In the genomic region with DNA sequence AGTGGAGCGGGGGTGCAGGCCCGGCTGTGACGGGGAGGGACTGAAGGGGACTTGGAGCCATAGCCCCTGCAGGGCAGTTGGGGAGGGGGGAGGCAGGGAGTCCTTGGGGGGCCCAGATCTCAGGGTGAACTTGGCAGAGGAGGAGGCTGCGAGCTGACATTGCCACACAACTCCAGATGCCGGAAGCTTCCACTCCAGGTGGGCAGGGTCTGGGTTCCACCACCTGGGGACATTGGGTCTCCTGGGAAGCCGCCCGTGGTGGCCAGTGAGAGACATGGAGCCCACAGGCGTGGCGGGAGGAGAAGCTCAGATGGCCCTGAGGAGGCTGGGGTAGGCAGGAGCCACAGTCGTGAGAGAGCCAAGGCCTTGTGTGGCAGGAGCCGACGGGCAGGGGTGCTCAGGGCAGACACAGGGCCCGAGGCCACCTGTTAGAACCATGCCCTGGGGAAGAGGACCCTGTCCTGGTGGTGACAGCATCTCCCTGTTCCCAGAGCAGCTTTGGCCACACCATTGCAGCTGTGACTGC, we compare ENCODE assay signal across 18 cellular contexts. TPM values are rescaled to one million over a fixed set of nuclear protein-coding genes. Genes with fewer than 3 reads are reported as not detected.
A peak's percentile ranks its signal among the peaks of the same experiment; 100 is the strongest.
DNase-seq lines count a peak whose midpoint lies in the region; ATAC-seq, FAIRE-seq and TF ChIP-seq lines count a peak whose summit lies in the region.
"Had no signal": no experiment of that assay in that cellular context is flagged by ENCODE, and none has a peak within 500 bp of the region (broad histone marks: within the 10 kb centered on the region; RNA-seq: fewer than 3 reads in every experiment).

No MANE protein-coding gene starts in this region.

- H3K9me3 ChIP-seq in A549 (no peaks in the 10 kb centered on the region), PC-9 (ENCODE audit: insufficient read depth, low read depth) (no peaks in the 10 kb centered on the region), neural progenitor cell (ENCODE audit: low read depth) (no peaks in the 10 kb centered on the region)
- H3K9me3 ChIP-seq in BLaER1 treated with 17β-estradiol and CSF1 and Interleukin-3, amounts not matched to agents 10 nM and 100 nM (replicated peaks in 1 of 11), result no peaks in the 10 kb centered on the region
- H3K9me3 ChIP-seq: breast epithelium, pancreas, thyroid gland had no signal

- H3K27ac ChIP-seq in A549 (peak overlapping the region; percentile 63 to 69; a peak in 4 of 6 replicates), PC-9 (no peak overlapping the region), neural progenitor cell (no peak overlapping the region)
- H3K27ac ChIP-seq in BLaER1 treated with 17β-estradiol and CSF1 and Interleukin-3, amounts not matched to agents 10 nM and 100 nM, result no peak overlapping the region
- H3K27ac ChIP-seq: breast epithelium, pancreas, thyroid gland had no signal

- no peaks in the 10 kb centered on the region for H3K79me2 ChIP-seq in PC-9 (ENCODE audit: low read depth)
- H3K79me2 ChIP-seq in neural progenitor cell (ENCODE audit: low read depth), result no peaks in the 10 kb centered on the region

- no peak overlapping the region for H3K4me3 ChIP-seq in A549
- H3K4me3 ChIP-seq in BLaER1 treated with 17β-estradiol and CSF1 and Interleukin-3, amounts not matched to agents 10 nM and 100 nM, result no peak overlapping the region
- no peak overlapping the region for H3K4me3 ChIP-seq in PC-9
- no peak overlapping the region for H3K4me3 ChIP-seq in neural progenitor cell
- H3K4me3 ChIP-seq: pancreas, thyroid gland had no signal

- 0 out of 22 replicates have a peak, but pooled peaks cover 0 to 6% (median 0%) of the 10 kb centered on the region in 11 experiments for H4K20me1 ChIP-seq in BLaER1 treated with 17β-estradiol and CSF1 and Interleukin-3, amounts not matched to agents 10 nM and 100 nM
- H4K20me1 ChIP-seq in PC-9 (ENCODE audit: insufficient read depth) (no peaks in the 10 kb centered on the region), neural progenitor cell (ENCODE audit: low read depth) (no peaks in the 10 kb centered on the region)

- WGBS in A549 (ENCODE audit: missing lambda C conversion rate), result 65% methylated on average over 12 of the region's 13 CpGs

- no peak overlapping the region for H3K27ac Mint-ChIP-seq in neural progenitor cell
- H3K27ac Mint-ChIP-seq in activated naive CD4-positive, alpha-beta T cell treated with anti-CD3 and anti-CD28 coated beads for 36 hours, result no peak overlapping the region
- H3K27ac Mint-ChIP-seq: activated B cell treated with CpG ODN at 0.5 μM for 24 hours; activated CD4-positive, alpha-beta memory T cell treated with anti-CD3 and anti-CD28 coated beads for 36 hours; CD8-positive, alpha-beta T cell; natural killer cell treated with Interleukin-12 subunit alpha and Interleukin-12 subunit beta and Interleukin-15 and Interleukin-18, amount 100 ng/mL, for 72 hours had no signal

- H3K27me3 ChIP-seq in BLaER1 treated with 17β-estradiol and CSF1 and Interleukin-3, amounts not matched to agents 10 nM and 100 nM, result 0 out of 22 replicates have a peak, but pooled peaks cover 0 to 5% (median 0%) of the 10 kb centered on the region in 11 experiments
- H3K27me3 ChIP-seq in PC-9 (ENCODE audit: insufficient read depth, low read depth) (peaks cover 17% of the 10 kb centered on the region; the same call in 1 of the 2 replicates), neural progenitor cell (no peaks in the 10 kb centered on the region)
- H3K27me3 ChIP-seq: breast epithelium, pancreas, thyroid gland had no signal

- no peak for TF ChIP-seq CTCF in A549 (IDR thresholded peaks at IDR 0.05)
- no peak for TF ChIP-seq CTCF in PC-9 (conservative IDR thresholded peaks at IDR 0.05)
- no peak for TF ChIP-seq CTCF in neural progenitor cell (IDR thresholded peaks at IDR 0.05)

- BruUV-seq in PC-9 (replicated peaks; lab: Mats Ljungman, UMichigan), result no TSS peak

- no peaks in the 10 kb centered on the region for H3K36me3 ChIP-seq in BLaER1 treated with 17β-estradiol and CSF1 and Interleukin-3, amounts not matched to agents 10 nM and 100 nM
- H3K36me3 ChIP-seq in PC-9 (ENCODE audit: low read depth), result no peaks in the 10 kb centered on the region
- H3K36me3 ChIP-seq in neural progenitor cell, result no peaks in the 10 kb centered on the region
- H3K36me3 ChIP-seq: breast epithelium, pancreas, thyroid gland had no signal

- TF ChIP-seq EP300 in A549 (IDR thresholded peaks at IDR 0.05), result no peak

- DNase-seq in A549 (ENCODE audit: low read depth in 1 of 2, low spot score in 1 of 2) (no peak), PC-9 (no peak), neural progenitor cell (ENCODE audit: low spot score) (no peak), HT-29 (ENCODE audit: low spot score) (no peak)
- DNase-seq in activated naive CD4-positive, alpha-beta T cell treated with anti-CD3 and anti-CD28 coated beads for 36 hours, result no peak
- DNase-seq: activated gamma-delta T cell had no signal

- POLR2A ChIA-PET in A549 (lab: Yijun Ruan, JAX), result no interaction called here
- POLR2A ChIA-PET in PC-9 (lab: Charles Lee; ENCODE audit: unreplicated experiment), result no interaction called here

- H3K9ac ChIP-seq in BLaER1 treated with 17β-estradiol and CSF1 and Interleukin-3, amounts not matched to agents 10 nM and 100 nM, result no peak overlapping the region
- no peak overlapping the region for H3K9ac ChIP-seq in neural progenitor cell

- H3K4me2 ChIP-seq in A549 (peak overlapping the region; percentile 75), PC-9 (peak overlapping the region; percentile 23; the same call in 1 of the 2 replicates), neural progenitor cell (no peak overlapping the region)
- H3K4me2 ChIP-seq in BLaER1 treated with 17β-estradiol and CSF1 and Interleukin-3, amounts not matched to agents 10 nM and 100 nM, result peak overlapping the region in 9 of 11 experiments; percentile 1 to 70 (median 36); a peak in 11 of 22 replicates

- H3F3A ChIP-seq in PC-9 (ENCODE audit: insufficient read depth, low read depth) (no peaks in the 10 kb centered on the region), neural progenitor cell (ENCODE audit: low read depth) (no peaks in the 10 kb centered on the region)

- H2AFZ ChIP-seq in PC-9 (no peak overlapping the region), neural progenitor cell (replicated peaks) (peak overlapping the region; percentile 44)

- H3K4me1 ChIP-seq in A549 (peaks cover 7% of the 10 kb centered on the region; the same call in 2 of the 3 replicates), PC-9 (replicated peaks; ENCODE audit: insufficient read depth) (no peaks in the 10 kb centered on the region), neural progenitor cell (no peaks in the 10 kb centered on the region)
- H3K4me1 ChIP-seq in BLaER1 treated with 17β-estradiol and CSF1 and Interleukin-3, amounts not matched to agents 10 nM and 100 nM, result peaks cover 9 to 37% (median 29%) of the 10 kb centered on the region in 10 experiments; a peak in 19 of 20 replicates

- no peak for FAIRE-seq in A549 (lab: Jason Lieb, UNC)
- FAIRE-seq: colon, frontal cortex, pancreas had no signal

- H3K4me1 Mint-ChIP-seq in neural progenitor cell, result peaks cover 8% of the 10 kb centered on the region
- H3K4me1 Mint-ChIP-seq in activated naive CD4-positive, alpha-beta T cell treated with anti-CD3 and anti-CD28 coated beads for 36 hours (ENCODE audit: low read depth), result peaks cover 3% of the 10 kb centered on the region

- intact Hi-C loops in PC-9 (cut with micrococcal nuclease; ENCODE audit: unreplicated experiment), result loop anchor here (2.0 kb wide), 1 partner anchor 170 kb away; no protein-coding TSS in a partner anchor
- intact Hi-C loops in activated naive CD4-positive, alpha-beta T cell treated with anti-CD3 and anti-CD28 coated beads for 36 hours (cut with micrococcal nuclease), result loop anchor here (5.0 kb wide), 3 partner anchors 64 to 169 kb away; a partner anchor contains a TSS

- CTCF ChIA-PET in A549 (lab: Yijun Ruan, JAX) (interaction anchor here (0.5 to 15.4 kb wide), 60 partner anchors 8 to 413 kb away, joined by 3 to 176 read pairs (median 5); a partner anchor contains a TSS), PC-9 (lab: Charles Lee) (no interaction called here)
- CTCF ChIA-PET in activated naive CD4-positive, alpha-beta T cell treated with anti-CD3 and anti-CD28 coated beads for 36 hours (lab: Charles Lee), result interaction anchor here (0.6 to 2.7 kb wide), 15 partner anchors 9 to 757 kb away, joined by 3 to 11 read pairs (median 3); a partner anchor contains a TSS

- peaks cover 2% of the 10 kb centered on the region for H3K27me3 Mint-ChIP-seq in neural progenitor cell (ENCODE audit: insufficient read depth, low read depth)
- H3K27me3 Mint-ChIP-seq in activated naive CD4-positive, alpha-beta T cell treated with anti-CD3 and anti-CD28 coated beads for 36 hours (ENCODE audit: low read depth), result no peaks in the 10 kb centered on the region

- ATAC-seq in A549, result peak in 1 of 2 experiments; percentile 5; a peak in 1 of 6 replicates
- no peak for ATAC-seq in HG02840 (IDR thresholded peaks at IDR 0.05; ENCODE audit: low FRiP score, unreplicated experiment)

- peaks cover 3% of the 10 kb centered on the region for H3K36me3 Mint-ChIP-seq in neural progenitor cell
- no peaks in the 10 kb centered on the region for H3K36me3 Mint-ChIP-seq in activated naive CD4-positive, alpha-beta T cell treated with anti-CD3 and anti-CD28 coated beads for 36 hours (ENCODE audit: low read depth)
- H3K36me3 Mint-ChIP-seq: activated CD4-positive, alpha-beta memory T cell treated with anti-CD3 and anti-CD28 coated beads for 36 hours; CD8-positive, alpha-beta T cell; natural killer cell treated with Interleukin-12 subunit alpha and Interleukin-12 subunit beta and Interleukin-15 and Interleukin-18, amount 100 ng/mL, for 72 hours had no signal

- no peak for TF ChIP-seq POLR2A in A549 (IDR thresholded peaks at IDR 0.05; ENCODE audit: low read length)

- no peak overlapping the region for H3K4me3 Mint-ChIP-seq in neural progenitor cell
- no peak overlapping the region for H3K4me3 Mint-ChIP-seq in activated naive CD4-positive, alpha-beta T cell treated with anti-CD3 and anti-CD28 coated beads for 36 hours
- H3K4me3 Mint-ChIP-seq: activated B cell treated with CpG ODN at 0.5 μM for 24 hours; activated CD4-positive, alpha-beta memory T cell treated with anti-CD3 and anti-CD28 coated beads for 36 hours; CD8-positive, alpha-beta T cell; natural killer cell treated with Interleukin-12 subunit alpha and Interleukin-12 subunit beta and Interleukin-15 and Interleukin-18, amount 100 ng/mL, for 72 hours; stimulated activated naive CD8-positive, alpha-beta T cell treated with anti-CD3 and anti-CD28 coated beads, Interleukin-15, Interleukin-2, amounts not matched to agents 100 ng/mL and 50 ng/mL, for 24 hours had no signal

- H3K9me3 Mint-ChIP-seq in neural progenitor cell, result no peaks in the 10 kb centered on the region
- H3K9me3 Mint-ChIP-seq in activated naive CD4-positive, alpha-beta T cell treated with anti-CD3 and anti-CD28 coated beads for 36 hours, result no peaks in the 10 kb centered on the region
- H3K9me3 Mint-ChIP-seq: activated B cell treated with CpG ODN at 0.5 μM for 24 hours; activated CD4-positive, alpha-beta memory T cell treated with anti-CD3 and anti-CD28 coated beads for 36 hours; CD8-positive, alpha-beta T cell; natural killer cell treated with Interleukin-12 subunit alpha and Interleukin-12 subunit beta and Interleukin-15 and Interleukin-18, amount 100 ng/mL, for 72 hours; stimulated activated naive CD8-positive, alpha-beta T cell treated with anti-CD3 and anti-CD28 coated beads, Interleukin-15, Interleukin-2, amounts not matched to agents 100 ng/mL and 50 ng/mL, for 24 hours had no signal

- no peak for TF ChIP-seq RAD21 in A549 (conservative IDR thresholded peaks at IDR 0.05 in 1 of 2, IDR thresholded peaks at IDR 0.05 in 1 of 2)

- no peaks in the 10 kb centered on the region for H3K9me2 ChIP-seq in PC-9 (ENCODE audit: insufficient read depth)

RNA-seq across cellular contexts. Expression of a gene that starts 18.2 kb away (rescaled TPM):
- polyA plus RNA-seq in A549 (2011; rRNA removed) (5.7 and 9.5 TPM in 2 replicates), A549 (2017; fragmentation: RNase III; extraction: RNeasy Plus Mini Kit Qiagen cat#74134 plus additional on column Dnase treatment) (36.5 to 48.2 TPM (median 47.4 TPM) in 3 replicates)
- polyA plus RNA-seq in A549 (2012; cell fraction: cytosol; rRNA removed), result 15.9 and 22.2 TPM in 2 replicates
- 141 and 171 TPM in 2 replicates for polyA plus RNA-seq in A549 (2012; cell fraction: nucleus; rRNA removed)
- 6.0 and 9.8 TPM in 2 replicates for polyA minus RNA-seq in A549 (2011; rRNA and poly(A)+ RNA removed)
- total RNA-seq in PC-9 (2021) (86.9 and 126 TPM in 2 replicates), neural progenitor cell (ENCODE audit: low replicate concordance) (15.2 and 78.3 TPM in 2 replicates)
- total RNA-seq in activated naive CD4-positive, alpha-beta T cell treated with anti-CD3 and anti-CD28 coated beads for 36 hours, result 10 to 100 TPM; 32.1 to 33.2 TPM
- 5.8 and 6.4 TPM in 2 replicates for total RNA-seq in HT-29 (2014; rRNA removed; shearing (Covaris generic))

RNA-seq across cellular contexts. Expression of a gene that starts 46.8 kb away (rescaled TPM):
- polyA plus RNA-seq in A549 (2011; rRNA removed), result 4.3 and 5.9 TPM in 2 replicates
- polyA plus RNA-seq in A549 (2012; cell fraction: cytosol; rRNA removed), result 5.2 and 5.8 TPM in 2 replicates
- polyA plus RNA-seq in A549 (2012; cell fraction: nucleus; rRNA removed), result 15.3 and 16.1 TPM in 2 replicates
- polyA plus RNA-seq in A549 (2017; fragmentation: RNase III; extraction: RNeasy Plus Mini Kit Qiagen cat#74134 plus additional on column Dnase treatment), result 8.2 to 12.6 TPM (median 11.3 TPM) in 3 replicates
- 5.4 and 9.5 TPM in 2 replicates for polyA minus RNA-seq in A549 (2011; rRNA and poly(A)+ RNA removed)
- total RNA-seq in PC-9 (2021), result 11.0 and 14.2 TPM in 2 replicates
- total RNA-seq in neural progenitor cell (ENCODE audit: low replicate concordance), result 7.7 and 11.8 TPM in 2 replicates
- under 1 TPM in 1 of 2 experiments, not detected in 1; 0.32 TPM for total RNA-seq in activated naive CD4-positive, alpha-beta T cell treated with anti-CD3 and anti-CD28 coated beads for 36 hours
- total RNA-seq in HT-29 (2014; rRNA removed; shearing (Covaris generic)), result 5.5 and 7.0 TPM in 2 replicates

RNA-seq across cellular contexts. Expression of a gene that starts 47.5 kb away (rescaled TPM):
- polyA plus RNA-seq in A549 (2011; rRNA removed) (8.9 and 12.9 TPM in 2 replicates), A549 (2017; fragmentation: RNase III; extraction: RNeasy Plus Mini Kit Qiagen cat#74134 plus additional on column Dnase treatment) (11.5 to 12.5 TPM (median 12.3 TPM) in 3 replicates)
- 5.8 and 7.4 TPM in 2 replicates for polyA plus RNA-seq in A549 (2012; cell fraction: cytosol; rRNA removed)
- polyA plus RNA-seq in A549 (2012; cell fraction: nucleus; rRNA removed), result 13.9 and 15.8 TPM in 2 replicates
- 22.2 and 28.2 TPM in 2 replicates for polyA minus RNA-seq in A549 (2011; rRNA and poly(A)+ RNA removed)
- total RNA-seq in PC-9 (2021) (41.7 and 44.1 TPM in 2 replicates), neural progenitor cell (ENCODE audit: low replicate concordance) (21.2 and 34.8 TPM in 2 replicates)
- 10 to 100 TPM; 17.0 to 19.0 TPM for total RNA-seq in activated naive CD4-positive, alpha-beta T cell treated with anti-CD3 and anti-CD28 coated beads for 36 hours
- 24.3 and 24.6 TPM in 2 replicates for total RNA-seq in HT-29 (2014; rRNA removed; shearing (Covaris generic))

Comparison
In these comparisons a context has a peak if more than half of its experiments do, and no peak if none do; other contexts are left out.
1. H3K27ac ChIP-seq: peak in A549 (2 of 2); none in BLaER1 treated with 17β-estradiol and CSF1 and Interleukin-3, amounts not matched to agents 10 nM and 100 nM (0 of 11), PC-9 (single experiment) and neural progenitor cell (single experiment).